Comparison of ENCODE assay signal across 9 cellular contexts in the genomic region with DNA sequence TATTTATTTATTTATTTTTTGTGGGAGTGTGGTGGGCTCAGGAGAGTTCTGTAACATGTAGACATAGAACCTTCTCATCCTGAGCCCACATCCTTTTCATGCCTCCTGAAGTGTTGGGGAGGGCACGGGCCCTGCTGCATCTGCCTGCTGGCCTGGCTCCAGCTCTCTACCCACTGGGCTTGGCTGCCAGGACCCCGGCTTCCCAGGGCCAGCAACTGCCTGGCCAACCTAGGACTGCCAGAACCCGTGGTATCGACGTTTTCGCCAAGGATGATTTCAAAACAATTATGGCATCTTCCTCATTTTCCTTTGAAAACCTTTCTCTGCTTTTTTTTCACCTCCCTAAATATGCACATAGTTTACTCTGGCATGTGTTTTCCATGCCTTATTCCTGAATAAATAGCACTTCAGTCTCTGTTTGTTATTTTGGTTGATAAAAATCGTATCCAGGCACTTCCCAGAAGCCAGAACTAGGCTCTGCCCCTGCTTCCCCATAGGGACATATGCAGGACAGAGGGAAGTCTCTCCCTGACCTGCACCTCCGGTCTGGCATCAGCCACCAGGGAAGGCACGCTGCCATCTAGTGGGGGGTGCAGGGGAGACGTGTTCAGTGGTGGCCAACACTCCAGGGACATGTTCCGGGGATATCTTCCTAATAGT. TPM values are rescaled to one million over a fixed set of nuclear protein-coding genes. Genes with fewer than 3 reads are reported as not detected.
A peak's percentile ranks its signal among the peaks of the same experiment; 100 is the strongest.
DNase-seq lines count a peak whose midpoint lies in the region; ATAC-seq and TF ChIP-seq lines count a peak whose summit lies in the region.
"Had no signal": no experiment of that assay in that cellular context is flagged by ENCODE, and none has a peak within 500 bp of the region (broad histone marks: within the 10 kb centered on the region; RNA-seq: fewer than 3 reads in every experiment).

No MANE protein-coding gene starts in this region.

- no CpG with 5 or more reads among the region's 11 CpGs for WGBS in mesendoderm (ENCODE audit: extremely low coverage, insufficient coverage, low lambda C conversion rate)

- no peaks in the 10 kb centered on the region for H3K9me3 ChIP-seq in tibial artery

- H3K4me3 ChIP-seq in dorsolateral prefrontal cortex (peak overlapping the region in 3 of 59 donors; percentile 0 to 5 (median 4)), mesendoderm (ENCODE audit: low read length) (no peak overlapping the region), tibial artery (no peak overlapping the region)

- no peaks in the 10 kb centered on the region for H3K79me1 ChIP-seq in mesendoderm (ENCODE audit: low read length)

- H3K23ac ChIP-seq in mesendoderm (ENCODE audit: low read length) = no peak overlapping the region

- DNase-seq in NCI-H748 (lab: John Stamatoyannopoulos, UW; ENCODE audit: unreplicated experiment) (peak; percentile 29), NCI-H748 treated with DMSO at 0.1 percent for 48 hours (lab: John Stamatoyannopoulos, UW) (no peak), LoVo (ENCODE audit: low spot score) (peak; percentile 48), dorsolateral prefrontal cortex (peak in 7 of 10 donors; percentile 17 to 67 (median 56)), mesendoderm (peak; percentile 86), tibial artery (peak; percentile 68 to 81)
- DNase-seq in activated CD4-positive, CD25-positive, alpha-beta regulatory T cell (lab: John Stamatoyannopoulos, UW) = peak; percentile 17 to 50 (median 38)

- H3K4me1 ChIP-seq in mesendoderm (ENCODE audit: control insufficient read depth, low read depth, low read length) = no peaks in the 10 kb centered on the region
- H3K4me1 ChIP-seq in tibial artery = peaks cover 0 to 49% (median 26%) of the 10 kb centered on the region in 4 donors

- H3K27me3 ChIP-seq in dorsolateral prefrontal cortex (no peaks in the 10 kb centered on the region), mesendoderm (ENCODE audit: insufficient read depth, low read length, poor library complexity) (no peaks in the 10 kb centered on the region), tibial artery (no peaks in the 10 kb centered on the region)

- H3K4me2 ChIP-seq in mesendoderm (ENCODE audit: low read length) = no peak overlapping the region

- no peak overlapping the region for H4K8ac ChIP-seq in mesendoderm (ENCODE audit: low read depth, low read length)

- no peak overlapping the region for H2BK15ac ChIP-seq in mesendoderm (replicated peaks; ENCODE audit: low read depth)

- no peak overlapping the region for H3K9ac ChIP-seq in mesendoderm (ENCODE audit: low read length)

- peak overlapping the region in 2 of 59 donors; percentile 2 to 5 for H3K27ac ChIP-seq in dorsolateral prefrontal cortex
- no peak overlapping the region for H3K27ac ChIP-seq in mesendoderm (ENCODE audit: low read depth, low read length)
- peak overlapping the region; percentile 19 to 63 for H3K27ac ChIP-seq in tibial artery

- no peak overlapping the region for H2AK5ac ChIP-seq in mesendoderm (ENCODE audit: low read length)

- intact Hi-C loops in dorsolateral prefrontal cortex (cut with DNase I) (no loop called here), tibial artery (cut with DNase I; ENCODE audit: low total_unique reads) (no loop called here)

- TF ChIP-seq CTCF in dorsolateral prefrontal cortex (IDR thresholded peaks at IDR 0.05 in 54 of 56, conservative IDR thresholded peaks at IDR 0.05 in 2 of 56; ENCODE audit: low read depth in 1 of 56, partially characterized antibody in 56 of 56) = peak in 53 of 56 donors; percentile 28 to 77 (median 53)
- peak in 1 of 2 experiments; percentile 6 for TF ChIP-seq CTCF in tibial artery (IDR thresholded peaks at IDR 0.05)

- H3K4ac ChIP-seq in mesendoderm (ENCODE audit: low read depth, low read length) = no peak overlapping the region

- no peak overlapping the region for H2BK120ac ChIP-seq in mesendoderm (ENCODE audit: low read depth, low read length)

- no peak overlapping the region for H3K18ac ChIP-seq in mesendoderm (ENCODE audit: low read length)

- H3K36me3 ChIP-seq in mesendoderm (ENCODE audit: control insufficient read depth, insufficient read depth, low read length) (no peaks in the 10 kb centered on the region), tibial artery (no peaks in the 10 kb centered on the region)

- H2BK5ac ChIP-seq in mesendoderm (ENCODE audit: low read length) = no peak overlapping the region

- no peaks in the 10 kb centered on the region for H3K79me2 ChIP-seq in mesendoderm (ENCODE audit: control insufficient read depth, insufficient read depth, low read length)

- ATAC-seq in HG03045 (IDR thresholded peaks at IDR 0.05; ENCODE audit: unreplicated experiment) = no peak

- peak overlapping the region; percentile 25 for H3K56ac ChIP-seq in mesendoderm (ENCODE audit: low read length)

- H4K5ac ChIP-seq in mesendoderm (ENCODE audit: low read length) = no peak overlapping the region

RNA-seq across cellular contexts. Expression of gene ANTXRL, which starts 31.0 kb away (rescaled TPM):
- 1 to 10 TPM in 1 of 120 experiments, under 1 TPM in 16, not detected in 103; 0.14 to 1.5 (median 0.30) TPM for total RNA-seq in dorsolateral prefrontal cortex
- not detected for polyA plus RNA-seq in mesendoderm (2013, experiment 1 of 2)
- not detected for polyA plus RNA-seq in mesendoderm (2013, experiment 2 of 2)
- total RNA-seq: urinary bladder had no signal
